1 cellular context compared by ENCODE assay signal in genomic region chr2:190880374-190881073, GRCh38.
TF ChIP-seq lines count a peak whose summit lies in the region.

Gene GLS, plus strand, starts transcription at chr2:190880821. Its CDS starts 264 bp downstream, at chr2:190881085.

TF ChIP-seq in HepG2, 621 proteins besides CTCF, POLR2A, EP300 and RAD21 (continued from another document and continues in another):
- TF ChIP-seq, protein P1, sequence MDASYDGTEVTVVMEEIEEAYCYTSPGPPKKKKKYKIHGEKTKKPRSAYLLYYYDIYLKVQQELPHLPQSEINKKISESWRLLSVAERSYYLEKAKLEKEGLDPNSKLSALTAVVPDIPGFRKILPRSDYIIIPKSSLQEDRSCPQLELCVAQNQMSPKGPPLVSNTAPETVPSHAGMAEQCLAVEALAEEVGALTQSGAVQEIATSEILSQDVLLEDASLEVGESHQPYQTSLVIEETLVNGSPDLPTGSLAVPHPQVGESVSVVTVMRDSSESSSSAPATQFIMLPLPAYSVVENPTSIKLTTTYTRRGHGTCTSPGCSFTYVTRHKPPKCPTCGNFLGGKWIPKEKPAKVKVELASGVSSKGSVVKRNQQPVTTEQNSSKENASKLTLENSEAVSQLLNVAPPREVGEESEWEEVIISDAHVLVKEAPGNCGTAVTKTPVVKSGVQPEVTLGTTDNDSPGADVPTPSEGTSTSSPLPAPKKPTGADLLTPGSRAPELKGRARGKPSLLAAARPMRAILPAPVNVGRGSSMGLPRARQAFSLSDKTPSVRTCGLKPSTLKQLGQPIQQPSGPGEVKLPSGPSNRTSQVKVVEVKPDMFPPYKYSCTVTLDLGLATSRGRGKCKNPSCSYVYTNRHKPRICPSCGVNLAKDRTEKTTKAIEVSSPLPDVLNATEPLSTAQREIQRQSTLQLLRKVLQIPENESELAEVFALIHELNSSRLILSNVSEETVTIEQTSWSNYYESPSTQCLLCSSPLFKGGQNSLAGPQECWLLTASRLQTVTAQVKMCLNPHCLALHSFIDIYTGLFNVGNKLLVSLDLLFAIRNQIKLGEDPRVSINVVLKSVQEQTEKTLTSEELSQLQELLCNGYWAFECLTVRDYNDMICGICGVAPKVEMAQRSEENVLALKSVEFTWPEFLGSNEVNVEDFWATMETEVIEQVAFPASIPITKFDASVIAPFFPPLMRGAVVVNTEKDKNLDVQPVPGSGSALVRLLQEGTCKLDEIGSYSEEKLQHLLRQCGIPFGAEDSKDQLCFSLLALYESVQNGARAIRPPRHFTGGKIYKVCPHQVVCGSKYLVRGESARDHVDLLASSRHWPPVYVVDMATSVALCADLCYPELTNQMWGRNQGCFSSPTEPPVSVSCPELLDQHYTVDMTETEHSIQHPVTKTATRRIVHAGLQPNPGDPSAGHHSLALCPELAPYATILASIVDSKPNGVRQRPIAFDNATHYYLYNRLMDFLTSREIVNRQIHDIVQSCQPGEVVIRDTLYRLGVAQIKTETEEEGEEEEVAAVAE (CRISPR knock-in tag; IDR thresholded peaks at IDR 0.05; ENCODE audit: borderline replicate concordance), result peak; percentile 68; the same call in 1 of the 2 replicates
- TF ChIP-seq SNAPC2 (CRISPR knock-in tag; IDR thresholded peaks at IDR 0.05) (peak; percentile 74; the same call in 1 of the 2 replicates), PRDM10 (CRISPR knock-in tag; IDR thresholded peaks at IDR 0.05; ENCODE audit: low read depth) (peak; percentile 40; the same call in 1 of the 2 replicates), KLF11 (CRISPR knock-in tag; IDR thresholded peaks at IDR 0.05) (peak; percentile 23; the same call in 1 of the 2 replicates), ZNF790 (CRISPR knock-in tag; IDR thresholded peaks at IDR 0.05; ENCODE audit: borderline replicate concordance) (peak; percentile 87), SIN3A (IDR thresholded peaks at IDR 0.05; ENCODE audit: borderline replicate concordance, low read depth, low read length) (peak; percentile 40; the same call in 1 of the 2 replicates), SMAD9 (CRISPR knock-in tag; IDR thresholded peaks at IDR 0.05) (0 out of 2 replicates have a peak, but pooled peaks have one; percentile 43), RFXANK (CRISPR knock-in tag; IDR thresholded peaks at IDR 0.05) (0 out of 2 replicates have a peak, but pooled peaks have one; percentile 33), ETV6 (CRISPR knock-in tag; conservative IDR thresholded peaks at IDR 0.05) (peak; percentile 70; the same call in 1 of the 2 replicates), ZNF782 (CRISPR knock-in tag; IDR thresholded peaks at IDR 0.05; ENCODE audit: borderline replicate concordance) (peak; percentile 75), ZNF772 (CRISPR knock-in tag; IDR thresholded peaks at IDR 0.05) (peak; percentile 2), SNAI1 (CRISPR knock-in tag; IDR thresholded peaks at IDR 0.05; ENCODE audit: borderline replicate concordance) (0 out of 2 replicates have a peak, but pooled peaks have one; percentile 6), PTBP1 (IDR thresholded peaks at IDR 0.05; ENCODE audit: low read depth, low read length, poor library complexity, severe bottlenecking) (no peak), CSRNP2 (CRISPR knock-in tag; conservative IDR thresholded peaks at IDR 0.05; ENCODE audit: low read depth) (no peak), FOXK2 (IDR thresholded peaks at IDR 0.05) (no peak), GTF2F1 (IDR thresholded peaks at IDR 0.05; ENCODE audit: low read length) (peak; percentile 83; the same call in 1 of the 2 replicates), ZNF460 (CRISPR knock-in tag; IDR thresholded peaks at IDR 0.05; ENCODE audit: borderline replicate concordance) (no peak), SALL2 (CRISPR knock-in tag; IDR thresholded peaks at IDR 0.05) (no peak), TAF15 (IDR thresholded peaks at IDR 0.05; ENCODE audit: low read depth, low read length, poor library complexity, severe bottlenecking) (no peak), BORCS8-MEF2B (CRISPR knock-in tag; IDR thresholded peaks at IDR 0.05) (peak; percentile 79), NCOA1 (CRISPR knock-in tag; IDR thresholded peaks at IDR 0.05) (no peak), TFE3 (CRISPR knock-in tag; IDR thresholded peaks at IDR 0.05) (peak; percentile 12; the same call in 1 of the 2 replicates), NR3C1 (CRISPR knock-in tag; IDR thresholded peaks at IDR 0.05) (no peak), REXO4 (CRISPR knock-in tag; IDR thresholded peaks at IDR 0.05; ENCODE audit: borderline replicate concordance) (no peak), ZNF292 (CRISPR knock-in tag; IDR thresholded peaks at IDR 0.05; ENCODE audit: borderline replicate concordance, low read depth) (peak; percentile 71; the same call in 1 of the 2 replicates), ZNF777 (CRISPR knock-in tag; IDR thresholded peaks at IDR 0.05) (peak; percentile 80), SAFB2 (CRISPR knock-in tag; IDR thresholded peaks at IDR 0.05; ENCODE audit: borderline replicate concordance, low read depth) (peak; percentile 57; the same call in 1 of the 2 replicates), ZNF136 (CRISPR knock-in tag; IDR thresholded peaks at IDR 0.05; ENCODE audit: low read depth) (0 out of 2 replicates have a peak, but pooled peaks have one; percentile 67), ZNF331 (CRISPR knock-in tag; IDR thresholded peaks at IDR 0.05) (peak; percentile 75), ZNF235 (CRISPR knock-in tag; IDR thresholded peaks at IDR 0.05; ENCODE audit: borderline replicate concordance) (0 out of 2 replicates have a peak, but pooled peaks have one; percentile 28), KMT2B (CRISPR knock-in tag; IDR thresholded peaks at IDR 0.05) (peak; percentile 69; the same call in 1 of the 2 replicates), NFKBIZ (CRISPR knock-in tag; IDR thresholded peaks at IDR 0.05) (0 out of 2 replicates have a peak, but pooled peaks have one; percentile 35)
- TF ChIP-seq, protein P2, sequence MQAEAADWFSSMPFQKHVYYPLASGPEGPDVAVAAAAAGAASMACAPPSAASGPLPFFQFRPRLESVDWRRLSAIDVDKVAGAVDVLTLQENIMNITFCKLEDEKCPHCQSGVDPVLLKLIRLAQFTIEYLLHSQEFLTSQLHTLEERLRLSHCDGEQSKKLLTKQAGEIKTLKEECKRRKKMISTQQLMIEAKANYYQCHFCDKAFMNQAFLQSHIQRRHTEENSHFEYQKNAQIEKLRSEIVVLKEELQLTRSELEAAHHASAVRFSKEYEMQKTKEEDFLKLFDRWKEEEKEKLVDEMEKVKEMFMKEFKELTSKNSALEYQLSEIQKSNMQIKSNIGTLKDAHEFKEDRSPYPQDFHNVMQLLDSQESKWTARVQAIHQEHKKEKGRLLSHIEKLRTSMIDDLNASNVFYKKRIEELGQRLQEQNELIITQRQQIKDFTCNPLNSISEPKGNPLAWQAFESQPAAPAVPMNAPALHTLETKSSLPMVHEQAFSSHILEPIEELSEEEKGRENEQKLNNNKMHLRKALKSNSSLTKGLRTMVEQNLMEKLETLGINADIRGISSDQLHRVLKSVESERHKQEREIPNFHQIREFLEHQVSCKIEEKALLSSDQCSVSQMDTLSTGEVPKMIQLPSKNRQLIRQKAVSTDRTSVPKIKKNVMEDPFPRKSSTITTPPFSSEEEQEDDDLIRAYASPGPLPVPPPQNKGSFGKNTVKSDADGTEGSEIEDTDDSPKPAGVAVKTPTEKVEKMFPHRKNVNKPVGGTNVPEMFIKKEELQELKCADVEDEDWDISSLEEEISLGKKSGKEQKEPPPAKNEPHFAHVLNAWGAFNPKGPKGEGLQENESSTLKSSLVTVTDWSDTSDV (CRISPR knock-in tag; IDR thresholded peaks at IDR 0.05), result 0 out of 2 replicates have a peak, but pooled peaks have one; percentile 25
- TF ChIP-seq, protein P3, sequence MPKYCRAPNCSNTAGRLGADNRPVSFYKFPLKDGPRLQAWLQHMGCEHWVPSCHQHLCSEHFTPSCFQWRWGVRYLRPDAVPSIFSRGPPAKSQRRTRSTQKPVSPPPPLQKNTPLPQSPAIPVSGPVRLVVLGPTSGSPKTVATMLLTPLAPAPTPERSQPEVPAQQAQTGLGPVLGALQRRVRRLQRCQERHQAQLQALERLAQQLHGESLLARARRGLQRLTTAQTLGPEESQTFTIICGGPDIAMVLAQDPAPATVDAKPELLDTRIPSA (CRISPR knock-in tag; IDR thresholded peaks at IDR 0.05; ENCODE audit: borderline replicate concordance), result no peak
- TF ChIP-seq, protein P4, sequence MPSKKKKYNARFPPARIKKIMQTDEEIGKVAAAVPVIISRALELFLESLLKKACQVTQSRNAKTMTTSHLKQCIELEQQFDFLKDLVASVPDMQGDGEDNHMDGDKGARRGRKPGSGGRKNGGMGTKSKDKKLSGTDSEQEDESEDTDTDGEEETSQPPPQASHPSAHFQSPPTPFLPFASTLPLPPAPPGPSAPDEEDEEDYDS (CRISPR knock-in tag; IDR thresholded peaks at IDR 0.05), result peak; percentile 99
- TF ChIP-seq, protein P5, sequence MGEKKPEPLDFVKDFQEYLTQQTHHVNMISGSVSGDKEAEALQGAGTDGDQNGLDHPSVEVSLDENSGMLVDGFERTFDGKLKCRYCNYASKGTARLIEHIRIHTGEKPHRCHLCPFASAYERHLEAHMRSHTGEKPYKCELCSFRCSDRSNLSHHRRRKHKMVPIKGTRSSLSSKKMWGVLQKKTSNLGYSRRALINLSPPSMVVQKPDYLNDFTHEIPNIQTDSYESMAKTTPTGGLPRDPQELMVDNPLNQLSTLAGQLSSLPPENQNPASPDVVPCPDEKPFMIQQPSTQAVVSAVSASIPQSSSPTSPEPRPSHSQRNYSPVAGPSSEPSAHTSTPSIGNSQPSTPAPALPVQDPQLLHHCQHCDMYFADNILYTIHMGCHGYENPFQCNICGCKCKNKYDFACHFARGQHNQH (CRISPR knock-in tag; IDR thresholded peaks at IDR 0.05), result peak; percentile 47
- TF ChIP-seq, protein P6, sequence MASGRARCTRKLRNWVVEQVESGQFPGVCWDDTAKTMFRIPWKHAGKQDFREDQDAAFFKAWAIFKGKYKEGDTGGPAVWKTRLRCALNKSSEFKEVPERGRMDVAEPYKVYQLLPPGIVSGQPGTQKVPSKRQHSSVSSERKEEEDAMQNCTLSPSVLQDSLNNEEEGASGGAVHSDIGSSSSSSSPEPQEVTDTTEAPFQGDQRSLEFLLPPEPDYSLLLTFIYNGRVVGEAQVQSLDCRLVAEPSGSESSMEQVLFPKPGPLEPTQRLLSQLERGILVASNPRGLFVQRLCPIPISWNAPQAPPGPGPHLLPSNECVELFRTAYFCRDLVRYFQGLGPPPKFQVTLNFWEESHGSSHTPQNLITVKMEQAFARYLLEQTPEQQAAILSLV (CRISPR knock-in tag; IDR thresholded peaks at IDR 0.05; ENCODE audit: borderline replicate concordance), result peak; percentile 58; the same call in 1 of the 2 replicates
